Comparison of ENCODE assay signal across 20 cellular contexts in genomic region chr22:29124777-29125506, GRCh38. TPM values are rescaled to one million over a fixed set of nuclear protein-coding genes. Genes with fewer than 3 reads are reported as not detected.
DNase-seq lines count a peak whose midpoint lies in the region; ATAC-seq and TF ChIP-seq lines count a peak whose summit lies in the region.
"Had no signal": no experiment of that assay in that cellular context is flagged by ENCODE, and none has a peak within 500 bp of the region (broad histone marks: within the 10 kb centered on the region; RNA-seq: fewer than 3 reads in every experiment).

No MANE protein-coding gene starts in this region.

- TF ChIP-seq CTCF in gastroesophageal sphincter (IDR thresholded peaks at IDR 0.05): no peak

- no peak for TF ChIP-seq EP300 in gastroesophageal sphincter (IDR thresholded peaks at IDR 0.05)

- H3K9me3 Mint-ChIP-seq in activated CD8-positive, alpha-beta memory T cell treated with anti-CD3 and anti-CD28 coated beads, Interleukin-2, amount 10 ng/mL, durations not matched to agents 7 days and 5 days (ENCODE audit: low read depth): no peaks in the 10 kb centered on the region

- no peak overlapping the region for H3K27ac ChIP-seq in gastroesophageal sphincter
- H3K27ac ChIP-seq: BLaER1, GM23248 had no signal

- H3K27ac Mint-ChIP-seq in activated CD8-positive, alpha-beta memory T cell treated with anti-CD3 and anti-CD28 coated beads, Interleukin-2, amount 10 ng/mL, durations not matched to agents 7 days and 5 days: no peak overlapping the region
- H3K27ac Mint-ChIP-seq: B cell; CD14-positive monocyte; CD4-positive, alpha-beta T cell had no signal

- H3K27me3 ChIP-seq in gastroesophageal sphincter: no peaks in the 10 kb centered on the region
- H3K27me3 ChIP-seq: BLaER1 had no signal

- intact Hi-C loops in sciatic nerve (cut with DNase I): no loop called here

- H3K4me3 Mint-ChIP-seq in activated CD8-positive, alpha-beta memory T cell treated with anti-CD3 and anti-CD28 coated beads, Interleukin-2, amount 10 ng/mL, durations not matched to agents 7 days and 5 days: no peak overlapping the region
- H3K4me3 Mint-ChIP-seq: B cell; CD14-positive monocyte; CD4-positive, alpha-beta T cell; CD8-positive, alpha-beta memory T cell had no signal

- H3K36me3 Mint-ChIP-seq in activated CD8-positive, alpha-beta memory T cell treated with anti-CD3 and anti-CD28 coated beads, Interleukin-2, amount 10 ng/mL, durations not matched to agents 7 days and 5 days: peaks cover 12% of the 10 kb centered on the region
- H3K36me3 Mint-ChIP-seq: CD14-positive monocyte; CD8-positive, alpha-beta memory T cell had no signal

- peak; percentile 21 for DNase-seq in activated CD8-positive, alpha-beta memory T cell treated with anti-CD3 and anti-CD28 coated beads, Interleukin-2, amount 10 ng/mL, durations not matched to agents 7 days and 5 days
- DNase-seq in activated CD8-positive, alpha-beta memory T cell treated with anti-CD3 and anti-CD28 coated beads, Interleukin-2, amount 50 U/mL, for 4 hours: no peak
- DNase-seq in sciatic nerve (ENCODE audit: low spot score): no peak
- no peak for DNase-seq in NCI-H1417 (lab: John Stamatoyannopoulos, UW)
- DNase-seq in activated T-cell treated with anti-CD3 and anti-CD28 coated beads for 4 hours: no peak
- DNase-seq: CD4-positive, alpha-beta T cell; CD8-positive, alpha-beta memory T cell; DMS 273 treated with DMSO at 0.1 percent for 48 hours; DMS79; EL; GDM1; GM23248; H7; HCEC 1CT had no signal

- ATAC-seq in activated CD8-positive, alpha-beta memory T cell treated with anti-CD3 and anti-CD28 coated beads, Interleukin-2, amount 10 ng/mL, durations not matched to agents 7 days and 5 days: no peak
- peak; percentile 48 for ATAC-seq in gastroesophageal sphincter
- ATAC-seq in sciatic nerve: peak; percentile 62
- no peak for ATAC-seq in HG03196 (IDR thresholded peaks at IDR 0.05; ENCODE audit: unreplicated experiment)
- ATAC-seq: GM12878 had no signal

- CTCF ChIA-PET in activated CD8-positive, alpha-beta memory T cell treated with anti-CD3 and anti-CD28 coated beads, Interleukin-2, amount 10 ng/mL, durations not matched to agents 7 days and 5 days (lab: Charles Lee): interaction anchor here (0.9 kb wide), 1 partner anchor 13 kb away, joined by 3 read pairs; no protein-coding TSS in a partner anchor

- TF ChIP-seq POLR2A in gastroesophageal sphincter (IDR thresholded peaks at IDR 0.05): no peak

- WGBS in gastroesophageal sphincter (ENCODE audit: low coverage in 1 of 2), 2 donors: 57 to 100% methylated on average over 4 to 7 of the region's 10 CpGs

- peaks cover 0 to 3% (median 0%) of the 10 kb centered on the region in 3 donors for H3K4me1 ChIP-seq in gastroesophageal sphincter
- H3K4me1 ChIP-seq: BLaER1 had no signal

- H3K27me3 Mint-ChIP-seq in activated CD8-positive, alpha-beta memory T cell treated with anti-CD3 and anti-CD28 coated beads, Interleukin-2, amount 10 ng/mL, durations not matched to agents 7 days and 5 days: peaks cover 6% of the 10 kb centered on the region

- H3K36me3 ChIP-seq in gastroesophageal sphincter: peaks cover 0 to 28% of the 10 kb centered on the region in 2 donors
- H3K36me3 ChIP-seq: BLaER1 had no signal

- H3K4me3 ChIP-seq in gastroesophageal sphincter: no peak overlapping the region
- H3K4me3 ChIP-seq: BLaER1, GM12878, GM23248 had no signal

- peaks cover 33% of the 10 kb centered on the region for H3K4me1 Mint-ChIP-seq in activated CD8-positive, alpha-beta memory T cell treated with anti-CD3 and anti-CD28 coated beads, Interleukin-2, amount 10 ng/mL, durations not matched to agents 7 days and 5 days
- H3K4me1 Mint-ChIP-seq: B cell; CD14-positive monocyte; CD8-positive, alpha-beta memory T cell had no signal

- H3K9me3 ChIP-seq in gastroesophageal sphincter: no peaks in the 10 kb centered on the region
- H3K9me3 ChIP-seq: BLaER1 had no signal

RNA-seq across cellular contexts. Expression of gene KREMEN1, which starts 52.1 kb away (rescaled TPM):
- under 1 TPM; 0.09 to 0.47 TPM for total RNA-seq in activated CD8-positive, alpha-beta memory T cell treated with anti-CD3 and anti-CD28 coated beads, Interleukin-2, amount 10 ng/mL, durations not matched to agents 7 days and 5 days
- total RNA-seq in gastroesophageal sphincter (10 to 100 TPM in 2 of 4 donors, 1 to 10 TPM in 2; 7.5 to 17.4 (median 10.8) TPM), sciatic nerve (21.5 TPM)
- total RNA-seq: B cell; CD4-positive, alpha-beta T cell had no signal

Comparison
In these comparisons a context has a peak if more than half of its experiments do, and no peak if none do; other contexts are left out.
1. ATAC-seq: peak in gastroesophageal sphincter (single experiment) and sciatic nerve (single experiment); none in activated CD8-positive, alpha-beta memory T cell treated with anti-CD3 and anti-CD28 coated beads, Interleukin-2, amount 10 ng/mL, durations not matched to agents 7 days and 5 days (single experiment) and HG03196 (single experiment).
2. RNA of gene KREMEN1, which starts 52.1 kb away (total RNA-seq): 21.5 TPM in sciatic nerve (single experiment) and 7.5 to 17.4 TPM in gastroesophageal sphincter; 0.09 to 0.47 TPM in activated CD8-positive, alpha-beta memory T cell treated with anti-CD3 and anti-CD28 coated beads, Interleukin-2, amount 10 ng/mL, durations not matched to agents 7 days and 5 days; every median in the first group is over 4 times any median in the second.